In the genomic region with DNA sequence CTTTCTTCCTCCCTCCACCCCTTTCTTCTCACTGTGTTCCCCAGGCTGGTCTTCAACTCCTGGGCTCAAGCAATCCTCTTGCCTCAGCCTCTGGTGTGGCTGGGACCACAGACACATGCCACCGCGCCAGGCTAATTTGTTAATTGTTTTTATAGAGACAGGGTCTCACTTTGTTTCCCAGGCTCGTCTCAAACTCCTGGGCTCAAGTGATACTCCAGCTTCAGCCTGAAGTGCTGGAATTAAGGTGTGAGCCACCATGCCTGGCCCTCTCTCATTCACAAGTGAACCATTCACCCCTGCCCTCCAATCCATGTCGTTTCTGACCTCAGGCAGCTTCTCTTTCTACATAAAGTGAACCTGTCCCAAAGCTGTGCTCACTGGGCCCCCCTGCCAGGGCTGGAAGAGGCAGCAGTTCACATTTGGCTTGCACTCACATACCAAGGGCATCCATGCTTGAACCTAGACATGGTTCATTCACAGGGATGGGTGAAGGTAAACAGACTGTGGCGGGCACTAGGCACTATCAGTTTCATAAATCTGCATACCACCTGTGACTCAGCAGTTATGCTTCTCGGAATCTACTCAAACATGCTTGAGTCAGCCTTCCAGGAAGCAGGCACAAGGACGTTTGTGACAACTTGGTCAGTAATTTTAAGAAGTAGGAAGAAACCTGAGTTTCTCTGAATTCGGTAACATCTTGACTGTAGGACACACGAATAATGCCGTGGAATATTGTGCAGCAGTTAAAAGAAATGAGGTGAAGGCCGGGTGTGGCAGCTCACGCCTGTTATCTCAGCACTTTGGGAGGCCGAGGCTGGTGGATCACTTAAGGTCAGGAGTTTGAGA, we compare ENCODE assay signal across 8 cellular contexts. TPM values are rescaled to one million over a fixed set of nuclear protein-coding genes. Genes with fewer than 3 reads are reported as not detected.
DNase-seq lines count a peak whose midpoint lies in the region; ATAC-seq and TF ChIP-seq lines count a peak whose summit lies in the region.

No MANE protein-coding gene starts in this region.

- peak overlapping the region in 1 of 10 donors; percentile 47 for H3K4me3 Mint-ChIP-seq in naive thymus-derived CD8-positive, alpha-beta T cell

- peaks cover 11% of the 10 kb centered on the region for H3K4me1 ChIP-seq in colonic mucosa

- H3K36me3 Mint-ChIP-seq in naive thymus-derived CD8-positive, alpha-beta T cell: peaks cover 0 to 5% (median 0%) of the 10 kb centered on the region in 3 donors

- peak overlapping the region in 9 of 10 donors; percentile 22 to 82 (median 51) for H3K27ac Mint-ChIP-seq in naive thymus-derived CD8-positive, alpha-beta T cell

- H3K27me3 ChIP-seq in colonic mucosa: no peaks in the 10 kb centered on the region

- H3K27ac ChIP-seq in colonic mucosa (peak overlapping the region; percentile 73), substantia nigra (ENCODE audit: low read depth, low read length, poor library complexity, severe bottlenecking) (no peak overlapping the region)

- POLR2A ChIA-PET in naive thymus-derived CD8-positive, alpha-beta T cell (lab: Charles Lee): no interaction called here

- intact Hi-C loops in colonic mucosa (cut with DNase I): loop anchor here (5.0 to 10.0 kb wide), 2 partner anchors 110 to 172 kb away; a partner anchor contains a TSS

- no peak for ATAC-seq in naive thymus-derived CD8-positive, alpha-beta T cell

- H3K9me3 Mint-ChIP-seq in naive thymus-derived CD8-positive, alpha-beta T cell: no peaks in the 10 kb centered on the region

- H3K9ac ChIP-seq in colonic mucosa (ENCODE audit: low read depth in 2 of 2, low read length in 2 of 2): peak overlapping the region in 1 of 2 donors; percentile 14

- no peaks in the 10 kb centered on the region for H3K9me3 ChIP-seq in colonic mucosa

- peak; percentile 85 for DNase-seq in AG20443 (ENCODE audit: low spot score)
- DNase-seq in GM19238 (ENCODE audit: insufficient read length, low spot score): peak; percentile 52
- DNase-seq in LNCaP clone FGC (ENCODE audit: low read depth): peak; percentile 73
- DNase-seq in UCSD-AML1 (lab: John Stamatoyannopoulos, UW; ENCODE audit: unreplicated experiment): peak; percentile 54
- peak; percentile 79 for DNase-seq in colonic mucosa
- DNase-seq in naive thymus-derived CD8-positive, alpha-beta T cell: peak in 1 of 10 donors; percentile 53
- no peak for DNase-seq in COR-L47 (lab: John Stamatoyannopoulos, UW)
- no peak for DNase-seq in substantia nigra (lab: John Stamatoyannopoulos, UW)

- H3K27me3 Mint-ChIP-seq in naive thymus-derived CD8-positive, alpha-beta T cell: no peaks in the 10 kb centered on the region

- no peak for TF ChIP-seq CTCF in LNCaP clone FGC (IDR thresholded peaks at IDR 0.05; ENCODE audit: control insufficient read depth, extremely low read depth, insufficient read depth)
- no peak for TF ChIP-seq CTCF in colonic mucosa (IDR thresholded peaks at IDR 0.05)

- peaks cover under 1 to 44% (median 18%) of the 10 kb centered on the region in 4 donors for H3K4me1 Mint-ChIP-seq in naive thymus-derived CD8-positive, alpha-beta T cell

- no peak overlapping the region for H3K4me3 ChIP-seq in LNCaP clone FGC (ENCODE audit: low read depth, low read length)
- no peak overlapping the region for H3K4me3 ChIP-seq in colonic mucosa

- H3K36me3 ChIP-seq in colonic mucosa: no peaks in the 10 kb centered on the region

RNA-seq across cellular contexts. Expression of a gene that starts 6.0 kb away (rescaled TPM):
- total RNA-seq in colonic mucosa: 100 to 1,000 TPM in 1 of 2 donors, 10 to 100 TPM in 1; 80.8 to 101 TPM
- 100 to 1,000 TPM; 323 to 328 TPM for total RNA-seq in naive thymus-derived CD8-positive, alpha-beta T cell
- polyA plus RNA-seq in naive thymus-derived CD8-positive, alpha-beta T cell: 10 to 100 TPM; 27.1 to 52.2 (median 39.1) TPM

RNA-seq across cellular contexts. Expression of a gene that starts 34.4 kb away (rescaled TPM):
- 1 to 10 TPM; 8.0 to 9.3 TPM for total RNA-seq in colonic mucosa
- 10 to 100 TPM; 93.1 to 96.2 TPM for total RNA-seq in naive thymus-derived CD8-positive, alpha-beta T cell
- polyA plus RNA-seq in naive thymus-derived CD8-positive, alpha-beta T cell: 1 to 10 TPM; 4.8 to 8.4 (median 5.7) TPM

RNA-seq across cellular contexts. Expression of a gene that starts 34.5 kb away (rescaled TPM):
- total RNA-seq in colonic mucosa: 10 to 100 TPM; 40.3 to 43.1 TPM
- total RNA-seq in naive thymus-derived CD8-positive, alpha-beta T cell: 100 to 1,000 TPM; 138 to 143 TPM
- polyA plus RNA-seq in naive thymus-derived CD8-positive, alpha-beta T cell: 10 to 100 TPM; 20.1 to 36.5 (median 25.6) TPM

Comparison
In these comparisons a context has a peak if more than half of its experiments do, and no peak if none do; other contexts are left out.
1. DNase-seq: peak in AG20443 (single experiment), GM19238 (single experiment), LNCaP clone FGC (single experiment), UCSD-AML1 (single experiment) and colonic mucosa (single experiment); none in COR-L47 (single experiment) and substantia nigra (0 of 49).
2. RNA of a gene that starts 34.4 kb away (total RNA-seq): 93.1 to 96.2 TPM in naive thymus-derived CD8-positive, alpha-beta T cell; 8.0 to 9.3 TPM in colonic mucosa; every median in the first group is over 4 times any median in the second.